Comparison of ENCODE assay signal across 17 cellular contexts in genomic region chr17:75460295-75460694, GRCh38. TPM values are rescaled to one million over a fixed set of nuclear protein-coding genes. Genes with fewer than 3 reads are reported as not detected.
A peak's percentile ranks its signal among the peaks of the same experiment; 100 is the strongest.
DNase-seq lines count a peak whose midpoint lies in the region; ATAC-seq, FAIRE-seq and TF ChIP-seq lines count a peak whose summit lies in the region.
"Had no signal": no experiment of that assay in that cellular context is flagged by ENCODE, and none has a peak within 500 bp of the region (broad histone marks: within the 10 kb centered on the region; RNA-seq: fewer than 3 reads in every experiment).

No MANE protein-coding gene starts in this region.

- H4K5ac ChIP-seq in H1 (ENCODE audit: insufficient read length, low read depth, low read length) = no peak overlapping the region

- no peak overlapping the region for H4K91ac ChIP-seq in H1 (replicated peaks; ENCODE audit: insufficient read length, low read length)
- no peak overlapping the region for H4K91ac ChIP-seq in trophoblast cell (ENCODE audit: low read depth, low read length)

- DNase-seq in HepG2 (ENCODE audit: low spot score) (no peak), right lobe of liver (no peak), H1 (ENCODE audit: low read depth in 1 of 2, low spot score in 2 of 2) (no peak), trophoblast cell (peak in 1 of 2 donors; percentile 76), C1 segment of cervical spinal cord (lab: John Stamatoyannopoulos, UW) (no peak), 8988T (no peak), medulla oblongata (ENCODE audit: extremely low spot score) (no peak)
- DNase-seq: activated CD4-positive, alpha-beta memory T cell treated with anti-CD3 and anti-CD28 coated beads for 36 hours; activated naive CD8-positive, alpha-beta T cell treated with anti-CD3 and anti-CD28 coated beads, Interleukin-2, amount 50 U/mL, for 24 hours; COR-L47; GOT3; naive thymus-derived CD8-positive, alpha-beta T cell; NCI-H1694 treated with DMSO at 0.1 percent for 48 hours; right cardiac atrium had no signal

- H4K8ac ChIP-seq in H1 (ENCODE audit: extremely low read depth, insufficient read depth, low read length) (no peak overlapping the region), trophoblast cell (ENCODE audit: low read depth, low read length) (no peak overlapping the region)

- ATAC-seq in HepG2 (no peak), right lobe of liver (no peak), HG03135 (IDR thresholded peaks at IDR 0.05; ENCODE audit: unreplicated experiment) (no peak)
- ATAC-seq: activated naive CD8-positive, alpha-beta T cell treated with anti-CD3 and anti-CD28 coated beads, Interleukin-2, amount 50 U/mL, for 24 hours; naive thymus-derived CD8-positive, alpha-beta T cell; right cardiac atrium; SK-N-SH treated with all-trans-retinoic acid at 6 μM for 48 hours had no signal

- peak overlapping the region; percentile 65 for H3K9ac ChIP-seq in HepG2 (ENCODE audit: insufficient read depth, low read depth, low read length)
- no peak overlapping the region for H3K9ac ChIP-seq in H1 (replicated peaks in 1 of 4; ENCODE audit: extremely low read depth in 1 of 4, low read depth in 3 of 4, low read length in 3 of 4)
- no peak overlapping the region for H3K9ac ChIP-seq in trophoblast cell (ENCODE audit: low read length)

- intact Hi-C loops in HepG2 (cut with micrococcal nuclease; ENCODE audit: unreplicated experiment) (no loop called here), right lobe of liver (cut with DNase I) (no loop called here)

- H4K12ac ChIP-seq in trophoblast cell (ENCODE audit: low read depth, low read length) = no peak overlapping the region

- H3K9me3 ChIP-seq in HepG2 (ENCODE audit: low read length) (no peaks in the 10 kb centered on the region), right lobe of liver (no peaks in the 10 kb centered on the region), H1 (ENCODE audit: insufficient read depth in 2 of 2, low read depth in 1 of 2, low read length in 1 of 2) (no peaks in the 10 kb centered on the region), trophoblast cell (ENCODE audit: insufficient read depth, low read depth, low read length) (no peaks in the 10 kb centered on the region)

- TF ChIP-seq CTCF in HepG2 (CRISPR knock-in tag; IDR thresholded peaks at IDR 0.05) (no peak), right lobe of liver (IDR thresholded peaks at IDR 0.05) (no peak), H1 (IDR thresholded peaks at IDR 0.05; ENCODE audit: control extremely low read depth in 1 of 3, insufficient read depth in 1 of 3, low read depth in 1 of 3, low read length in 3 of 3) (no peak)

- FAIRE-seq in HepG2 (lab: Jason Lieb, UNC) = no peak
- FAIRE-seq in H1 (lab: Jason Lieb, UNC) = no peak
- FAIRE-seq: urothelium cell line had no signal

- H3K4me1 ChIP-seq in HepG2 (ENCODE audit: insufficient read depth, low read length) = peaks cover 50% of the 10 kb centered on the region
- H3K4me1 ChIP-seq in right lobe of liver = peaks cover 0 to 21% (median 0%) of the 10 kb centered on the region in 4 donors
- peaks cover 0 to 7% (median 4%) of the 10 kb centered on the region in 4 experiments; a peak in 6 of 7 replicates for H3K4me1 ChIP-seq in H1 (replicated peaks in 1 of 4; ENCODE audit: control insufficient read depth in 3 of 4, insufficient read depth in 4 of 4, low read length in 3 of 4)
- H3K4me1 ChIP-seq in trophoblast cell (ENCODE audit: control insufficient read depth in 1 of 2, insufficient read depth in 2 of 2, low read length in 2 of 2) = peaks cover 3 to 12% of the 10 kb centered on the region in 2 experiments

- peaks cover 36% of the 10 kb centered on the region for H3K79me2 ChIP-seq in HepG2 (ENCODE audit: insufficient read depth, low read length)
- H3K79me2 ChIP-seq in H1 (ENCODE audit: control insufficient read depth in 1 of 2, insufficient read depth in 2 of 2, low read length in 2 of 2) = no peaks in the 10 kb centered on the region; a peak in 2 of 4 replicates
- peaks cover 6% of the 10 kb centered on the region for H3K79me2 ChIP-seq in trophoblast cell (ENCODE audit: control insufficient read depth, insufficient read depth, low read length, poor library complexity)

- H3K27ac ChIP-seq in HepG2 (ENCODE audit: extremely low read length, insufficient read depth, low read length) (peak overlapping the region; percentile 79), right lobe of liver (peak overlapping the region in 1 of 3 donors; percentile 16), H1 (ENCODE audit: low read depth, low read length) (no peak overlapping the region), trophoblast cell (ENCODE audit: low read depth, low read length) (peak overlapping the region; percentile 10)

- TF ChIP-seq EP300 in HepG2 (IDR thresholded peaks at IDR 0.05; ENCODE audit: low read depth in 2 of 2, low read length in 2 of 2) = no peak
- no peak for TF ChIP-seq EP300 in HepG2 (CRISPR knock-in tag; IDR thresholded peaks at IDR 0.05; ENCODE audit: borderline replicate concordance)
- TF ChIP-seq EP300 in H1 (IDR thresholded peaks at IDR 0.05; ENCODE audit: borderline replicate concordance in 1 of 2, low read depth in 2 of 2, low read length in 2 of 2) = no peak

- H3K27me3 ChIP-seq in HepG2 (ENCODE audit: control insufficient read depth in 1 of 2, insufficient read depth in 2 of 2, low read length in 2 of 2) = no peaks in the 10 kb centered on the region; a peak in 1 of 5 replicates
- no peaks in the 10 kb centered on the region for H3K27me3 ChIP-seq in right lobe of liver
- H3K27me3 ChIP-seq in H1 (replicated peaks in 1 of 4; ENCODE audit: control insufficient read depth in 3 of 4, extremely low read depth in 1 of 4, insufficient read depth in 3 of 4, low read length in 3 of 4) = no peaks in the 10 kb centered on the region
- H3K27me3 ChIP-seq in trophoblast cell (ENCODE audit: insufficient read depth, low read length) = no peaks in the 10 kb centered on the region

- H2BK120ac ChIP-seq in H1 (replicated peaks; ENCODE audit: low read depth, low read length) (no peak overlapping the region), trophoblast cell (ENCODE audit: insufficient read depth, low read length, poor library complexity) (no peak overlapping the region)

- no peak overlapping the region for H3K56ac ChIP-seq in H1 (replicated peaks; ENCODE audit: insufficient read length, low read depth, low read length)

- in situ Hi-C loops in HepG2 (cut with HindIII; ENCODE audit: extremely low pct_ligation_motif_present, low pct_unique_long_range_greater_than_20kb) = no loop called here

- no peaks in the 10 kb centered on the region for H4K20me1 ChIP-seq in HepG2 (ENCODE audit: insufficient read depth, low read length)
- peaks cover 0 to 2% of the 10 kb centered on the region in 2 experiments for H4K20me1 ChIP-seq in H1 (replicated peaks in 1 of 2; ENCODE audit: control insufficient read depth in 1 of 2, insufficient read depth in 2 of 2, low read length in 2 of 2)

- CTCF ChIA-PET in HepG2 (lab: Yijun Ruan, JAX; ENCODE audit: low intra/inter-chr PET ratio, low total read pairs) (no interaction called here), H1 (lab: Charles Lee; ENCODE audit: partially characterized antibody) (interaction anchor here (0.6 to 0.9 kb wide), 3 partner anchors 8 to 73 kb away, joined by 3 to 4 read pairs (median 3); no protein-coding TSS in a partner anchor)

- H2BK5ac ChIP-seq in H1 (ENCODE audit: low read depth, low read length) (no peak overlapping the region), trophoblast cell (ENCODE audit: low read depth, low read length, poor library complexity) (peak overlapping the region; percentile 30)

- H2BK12ac ChIP-seq in H1 (ENCODE audit: low read depth, low read length) (no peak overlapping the region), trophoblast cell (ENCODE audit: low read length) (no peak overlapping the region)

- no TSS peak for BruUV-seq in HepG2 (replicated peaks; lab: Mats Ljungman, UMichigan)

- H2BK20ac ChIP-seq in H1 (ENCODE audit: low read length) = no peak overlapping the region

- no peak overlapping the region for H3K14ac ChIP-seq in H1 (ENCODE audit: insufficient read length)
- H3K14ac ChIP-seq in trophoblast cell (ENCODE audit: low read length) = no peak overlapping the region

- peaks cover 8% of the 10 kb centered on the region for H3K23me2 ChIP-seq in H1 (ENCODE audit: low read depth, low read length)

- peaks cover 3% of the 10 kb centered on the region; the same call in 1 of the 2 replicates for H3K79me1 ChIP-seq in H1 (ENCODE audit: low read depth, low read length)
- peaks cover 14% of the 10 kb centered on the region for H3K79me1 ChIP-seq in trophoblast cell (ENCODE audit: low read length)

- H2AK5ac ChIP-seq in H1 (ENCODE audit: low read depth, low read length) (0 out of 2 replicates have a peak overlapping the region, but pooled peaks have one; percentile 65), trophoblast cell (ENCODE audit: low read length) (no peak overlapping the region)

- H3K4ac ChIP-seq in H1 (replicated peaks; ENCODE audit: insufficient read length, low read depth, low read length) (no peak overlapping the region), trophoblast cell (ENCODE audit: low read depth, low read length) (no peak overlapping the region)

- no peak for TF ChIP-seq POLR2A in HepG2 (IDR thresholded peaks at IDR 0.05; ENCODE audit: insufficient read depth in 1 of 2, low read depth in 2 of 2, low read length in 2 of 2)
- TF ChIP-seq POLR2A in right lobe of liver (IDR thresholded peaks at IDR 0.05) = no peak
- no peak for TF ChIP-seq POLR2A in H1 (IDR thresholded peaks at IDR 0.05; ENCODE audit: control extremely low read depth in 1 of 2, low read depth in 2 of 2, low read length in 2 of 2)

- TF ChIP-seq RAD21 in HepG2 (CRISPR knock-in tag; IDR thresholded peaks at IDR 0.05) = no peak
- no peak for TF ChIP-seq RAD21 in H1 (IDR thresholded peaks at IDR 0.05 in 1 of 2, conservative IDR thresholded peaks at IDR 0.05 in 1 of 2; ENCODE audit: low read depth in 2 of 2, low read length in 2 of 2)

- H2BK15ac ChIP-seq in H1 (ENCODE audit: low read length) = no peak overlapping the region

- H3K4me3 ChIP-seq in HepG2 (replicated peaks in 1 of 3; ENCODE audit: insufficient read depth in 1 of 3, low read depth in 2 of 3, low read length in 3 of 3) (peak overlapping the region in 1 of 3 experiments; percentile 51; a peak in 1 of 6 replicates), right lobe of liver (no peak overlapping the region), H1 (ENCODE audit: extremely low read depth in 1 of 4, insufficient read depth in 2 of 4, low read depth in 3 of 4, low read length in 4 of 4) (no peak overlapping the region), trophoblast cell (ENCODE audit: low read depth, low read length) (no peak overlapping the region)

- H3K4me2 ChIP-seq in HepG2 (ENCODE audit: low read depth, low read length) (peak overlapping the region; percentile 74), H1 (ENCODE audit: insufficient read depth in 1 of 2, low read depth in 2 of 2, low read length in 2 of 2) (no peak overlapping the region), trophoblast cell (ENCODE audit: low read length) (no peak overlapping the region)

- WGBS in HepG2 (ENCODE audit: low lambda C conversion rate) = 56% methylated on average over 4 of the region's 4 CpGs
- 77% methylated on average over 4 of the region's 4 CpGs for WGBS in right lobe of liver (ENCODE audit: insufficient coverage, low coverage, low lambda C conversion rate, missing lambda C conversion rate)
- WGBS in H1 (ENCODE audit: extremely low coverage in 1 of 2, insufficient coverage in 1 of 2, insufficient read length in 1 of 2, insufficient replicate concordance in 2 of 2, low coverage in 1 of 2, low lambda C conversion rate in 2 of 2, missing lambda C conversion rate in 1 of 2), 2 experiments = 88% methylated on average over 4 of the region's 4 CpGs; no CpG with 5 or more reads in 1 of the 2 experiments
- no CpG with 5 or more reads among the region's 4 CpGs for WGBS in trophoblast cell (ENCODE audit: extremely low coverage, insufficient coverage, insufficient read length)

- POLR2A ChIA-PET in HepG2 (lab: Yijun Ruan, JAX) (interaction anchor here (0.6 to 2.3 kb wide), 17 partner anchors 8 to 416 kb away, joined by 3 to 22 read pairs (median 3); partner anchors contain the start of genes GRB2, LLGL2, MIF4GD and SLC25A19), H1 (lab: Charles Lee; ENCODE audit: partially characterized antibody) (no interaction called here)

- H3K36me3 ChIP-seq in HepG2 (replicated peaks in 1 of 2; ENCODE audit: control insufficient read depth in 1 of 2, insufficient read depth in 2 of 2, low read length in 2 of 2) = no peaks in the 10 kb centered on the region
- H3K36me3 ChIP-seq in right lobe of liver = no peaks in the 10 kb centered on the region
- H3K36me3 ChIP-seq in H1 (ENCODE audit: control insufficient read depth in 2 of 4, insufficient read depth in 4 of 4, low read length in 3 of 4) = no peaks in the 10 kb centered on the region
- no peaks in the 10 kb centered on the region for H3K36me3 ChIP-seq in trophoblast cell (ENCODE audit: control insufficient read depth in 1 of 2, insufficient read depth in 2 of 2, low read length in 2 of 2)

- no peak overlapping the region for H3K23ac ChIP-seq in H1 (ENCODE audit: insufficient read length)
- no peak overlapping the region for H3K23ac ChIP-seq in trophoblast cell (ENCODE audit: low read length)

- no peak overlapping the region for H2AFZ ChIP-seq in HepG2 (ENCODE audit: low read length)
- H2AFZ ChIP-seq in H1 (ENCODE audit: low read length) = no peak overlapping the region
- H2AFZ ChIP-seq in trophoblast cell (ENCODE audit: insufficient read depth, low read length, poor library complexity) = no peak overlapping the region

- no peak overlapping the region for H3K18ac ChIP-seq in H1 (ENCODE audit: extremely low read depth, low read length)
- no peak overlapping the region for H3K18ac ChIP-seq in trophoblast cell (ENCODE audit: low read length)

RNA-seq across cellular contexts. Expression of gene TMEM94, which starts 3.9 kb away (rescaled TPM):
- total RNA-seq in HepG2 (2016; rRNA removed; fragmentation: Illumina TruSeq; extraction: Trizol) = 20.8 and 32.6 TPM in 2 replicates
- total RNA-seq in HepG2 (2016; cell fraction: cytosol; rRNA removed; fragmentation: Illumina TruSeq; extraction: Trizol; ENCODE audit: low read depth) = 26.4 and 26.9 TPM in 2 replicates
- total RNA-seq in HepG2 (2016; cell fraction: insoluble cytoplasmic fraction; rRNA removed; fragmentation: Illumina TruSeq; extraction: Trizol) = 17.2 and 32.1 TPM in 2 replicates
- total RNA-seq in HepG2 (2016; cell fraction: membrane; rRNA removed; fragmentation: Illumina TruSeq; extraction: Trizol) = 23.6 and 28.5 TPM in 2 replicates
- total RNA-seq in HepG2 (2016; cell fraction: nucleus; rRNA removed; fragmentation: Illumina TruSeq; extraction: Trizol) = 32.2 and 37.2 TPM in 2 replicates
- polyA plus RNA-seq in HepG2 (2011; rRNA removed) = 134 and 150 TPM in 2 replicates
- 37.1 and 46.4 TPM in 2 replicates for polyA plus RNA-seq in HepG2 (2011; cell fraction: cytosol; rRNA removed)
- polyA plus RNA-seq in HepG2 (2011; cell fraction: nucleus; rRNA removed) = 1,312 and 1,888 TPM in 2 replicates
- polyA plus RNA-seq in HepG2 (2012) = 125 and 137 TPM in 2 replicates
- polyA plus RNA-seq in HepG2 (2016; cell fraction: cytosol; fragmentation: Illumina TruSeq; extraction: Trizol; ENCODE audit: low read depth) = 5.0 and 5.4 TPM in 2 replicates
- 15.7 and 19.0 TPM in 2 replicates for polyA plus RNA-seq in HepG2 (2016; cell fraction: insoluble cytoplasmic fraction; fragmentation: Illumina TruSeq; extraction: Trizol; ENCODE audit: low read depth)
- 16.7 and 22.4 TPM in 2 replicates for polyA plus RNA-seq in HepG2 (2016; cell fraction: membrane; fragmentation: Illumina TruSeq; extraction: Trizol; ENCODE audit: low read depth)
- polyA plus RNA-seq in HepG2 (2016; cell fraction: nucleus; fragmentation: Illumina TruSeq; extraction: Trizol; ENCODE audit: insufficient read depth, low read depth) = 121 and 131 TPM in 2 replicates
- 36.2 and 133 TPM in 2 replicates for polyA minus RNA-seq in HepG2 (2011; rRNA and poly(A)+ RNA removed; ENCODE audit: low replicate concordance)
- polyA minus RNA-seq in HepG2 (2011; cell fraction: cytosol; rRNA and poly(A)+ RNA removed) = 52.6 and 54.1 TPM in 2 replicates
- polyA minus RNA-seq in HepG2 (2011; cell fraction: nucleus; rRNA and poly(A)+ RNA removed) = 148 and 161 TPM in 2 replicates
- 10 to 100 TPM; 24.2 to 47.1 (median 29.6) TPM for total RNA-seq in right lobe of liver
- total RNA-seq in H1 (2021; fragmentation: NEBNext Ultra II Directional; extraction: Animal tissue kit (Norgen Biotek cat#: 25700)) = 54.8 and 64.3 TPM in 2 replicates
- 69.9 and 147 TPM in 2 replicates for polyA plus RNA-seq in H1 (2011; rRNA removed)
- 40.8 TPM for polyA plus RNA-seq in H1 (2011; cell fraction: cytosol; rRNA removed)
- polyA plus RNA-seq in H1 (2011; cell fraction: nucleus; rRNA removed) = 381 TPM
- 65.6 to 77.5 TPM (median 73.0 TPM) in 4 replicates for polyA plus RNA-seq in H1 (2012, experiment 1 of 2)
- polyA plus RNA-seq in H1 (2012, experiment 2 of 2) = 62.7 TPM
- polyA plus RNA-seq in H1 (2013, experiment 1 of 2) = 65.9 TPM
- 65.6 TPM for polyA plus RNA-seq in H1 (2013, experiment 2 of 2)
- polyA minus RNA-seq in H1 (2011; rRNA and poly(A)+ RNA removed) = 42.3 and 63.6 TPM in 2 replicates
- 61.0 TPM for polyA minus RNA-seq in H1 (2011; cell fraction: cytosol; rRNA and poly(A)+ RNA removed)
- 89.8 TPM for polyA minus RNA-seq in H1 (2011; cell fraction: nucleus; rRNA and poly(A)+ RNA removed)
- polyA plus RNA-seq in trophoblast cell (2013) = 64.9 and 65.9 TPM in 2 replicates

RNA-seq across cellular contexts. Expression of gene GRB2, which starts 54.8 kb away (rescaled TPM):
- total RNA-seq in HepG2 (2016; rRNA removed; fragmentation: Illumina TruSeq; extraction: Trizol) (92.3 and 95.7 TPM in 2 replicates), right lobe of liver (10 to 100 TPM; 42.4 to 70.5 (median 53.8) TPM)
- total RNA-seq in HepG2 (2016; cell fraction: cytosol; rRNA removed; fragmentation: Illumina TruSeq; extraction: Trizol; ENCODE audit: low read depth) = 9.5 and 11.4 TPM in 2 replicates
- total RNA-seq in HepG2 (2016; cell fraction: insoluble cytoplasmic fraction; rRNA removed; fragmentation: Illumina TruSeq; extraction: Trizol) = 81.8 and 96.0 TPM in 2 replicates
- total RNA-seq in HepG2 (2016; cell fraction: membrane; rRNA removed; fragmentation: Illumina TruSeq; extraction: Trizol) = 34.4 and 43.9 TPM in 2 replicates
- 44.5 and 52.3 TPM in 2 replicates for total RNA-seq in HepG2 (2016; cell fraction: nucleus; rRNA removed; fragmentation: Illumina TruSeq; extraction: Trizol)
- polyA plus RNA-seq in HepG2 (2011; rRNA removed) (67.9 and 84.6 TPM in 2 replicates), H1 (2011; rRNA removed) (44.2 and 51.8 TPM in 2 replicates)
- polyA plus RNA-seq in HepG2 (2011; cell fraction: cytosol; rRNA removed) = 65.4 and 67.1 TPM in 2 replicates
- 28.7 and 29.6 TPM in 2 replicates for polyA plus RNA-seq in HepG2 (2011; cell fraction: nucleus; rRNA removed)
- 66.8 and 70.9 TPM in 2 replicates for polyA plus RNA-seq in HepG2 (2012)
- polyA plus RNA-seq in HepG2 (2016; cell fraction: cytosol; fragmentation: Illumina TruSeq; extraction: Trizol; ENCODE audit: low read depth) = 13.1 and 18.8 TPM in 2 replicates
- polyA plus RNA-seq in HepG2 (2016; cell fraction: insoluble cytoplasmic fraction; fragmentation: Illumina TruSeq; extraction: Trizol; ENCODE audit: low read depth) = 142 and 160 TPM in 2 replicates
- polyA plus RNA-seq in HepG2 (2016; cell fraction: membrane; fragmentation: Illumina TruSeq; extraction: Trizol; ENCODE audit: low read depth) = 28.8 and 38.8 TPM in 2 replicates
- polyA plus RNA-seq in HepG2 (2016; cell fraction: nucleus; fragmentation: Illumina TruSeq; extraction: Trizol; ENCODE audit: insufficient read depth, low read depth) = 76.0 and 89.2 TPM in 2 replicates
- polyA minus RNA-seq in HepG2 (2011; rRNA and poly(A)+ RNA removed; ENCODE audit: low replicate concordance) = 55.3 and 73.1 TPM in 2 replicates
- polyA minus RNA-seq in HepG2 (2011; cell fraction: cytosol; rRNA and poly(A)+ RNA removed) = 26.1 and 30.8 TPM in 2 replicates
- 44.4 and 46.2 TPM in 2 replicates for polyA minus RNA-seq in HepG2 (2011; cell fraction: nucleus; rRNA and poly(A)+ RNA removed)
- total RNA-seq in H1 (2021; fragmentation: NEBNext Ultra II Directional; extraction: Animal tissue kit (Norgen Biotek cat#: 25700)) = 101 and 102 TPM in 2 replicates
- polyA plus RNA-seq in H1 (2011; cell fraction: cytosol; rRNA removed) = 58.1 TPM
- polyA plus RNA-seq in H1 (2011; cell fraction: nucleus; rRNA removed) = 45.2 TPM
- polyA plus RNA-seq in H1 (2012, experiment 1 of 2) = 58.4 to 70.9 TPM (median 63.2 TPM) in 4 replicates
- 69.4 TPM for polyA plus RNA-seq in H1 (2012, experiment 2 of 2)
- polyA plus RNA-seq in H1 (2013, experiment 1 of 2) = 96.2 TPM
- polyA plus RNA-seq in H1 (2013, experiment 2 of 2) = 83.9 TPM
- polyA minus RNA-seq in H1 (2011; rRNA and poly(A)+ RNA removed) = 40.6 and 44.1 TPM in 2 replicates
- polyA minus RNA-seq in H1 (2011; cell fraction: cytosol; rRNA and poly(A)+ RNA removed) = 20.0 TPM
- polyA minus RNA-seq in H1 (2011; cell fraction: nucleus; rRNA and poly(A)+ RNA removed) = 41.5 TPM
- polyA plus RNA-seq in trophoblast cell (2013) = 120 and 126 TPM in 2 replicates

RNA-seq across cellular contexts. Expression of gene CASKIN2, which starts 55.0 kb away (rescaled TPM):
- total RNA-seq in HepG2 (2016; rRNA removed; fragmentation: Illumina TruSeq; extraction: Trizol) (5.2 and 10.6 TPM in 2 replicates), right lobe of liver (10 to 100 TPM in 4 of 6 experiments, 1 to 10 TPM in 2; 9.0 to 26.0 (median 12.0) TPM)
- 1.5 and 1.8 TPM in 2 replicates for total RNA-seq in HepG2 (2016; cell fraction: cytosol; rRNA removed; fragmentation: Illumina TruSeq; extraction: Trizol; ENCODE audit: low read depth)
- 4.9 and 7.5 TPM in 2 replicates for total RNA-seq in HepG2 (2016; cell fraction: insoluble cytoplasmic fraction; rRNA removed; fragmentation: Illumina TruSeq; extraction: Trizol)
- 3.4 and 4.1 TPM in 2 replicates for total RNA-seq in HepG2 (2016; cell fraction: membrane; rRNA removed; fragmentation: Illumina TruSeq; extraction: Trizol)
- 6.8 and 8.0 TPM in 2 replicates for total RNA-seq in HepG2 (2016; cell fraction: nucleus; rRNA removed; fragmentation: Illumina TruSeq; extraction: Trizol)
- polyA plus RNA-seq in HepG2 (2011; rRNA removed) (6.8 and 7.8 TPM in 2 replicates), H1 (2011; rRNA removed) (6.7 and 10.6 TPM in 2 replicates)
- 1.9 and 2.2 TPM in 2 replicates for polyA plus RNA-seq in HepG2 (2011; cell fraction: cytosol; rRNA removed)
- 23.6 and 26.5 TPM in 2 replicates for polyA plus RNA-seq in HepG2 (2011; cell fraction: nucleus; rRNA removed)
- 6.2 and 9.6 TPM in 2 replicates for polyA plus RNA-seq in HepG2 (2012)
- 0.61 and 0.68 TPM in 2 replicates for polyA plus RNA-seq in HepG2 (2016; cell fraction: cytosol; fragmentation: Illumina TruSeq; extraction: Trizol; ENCODE audit: low read depth)
- polyA plus RNA-seq in HepG2 (2016; cell fraction: insoluble cytoplasmic fraction; fragmentation: Illumina TruSeq; extraction: Trizol; ENCODE audit: low read depth) = 4.4 and 7.0 TPM in 2 replicates
- polyA plus RNA-seq in HepG2 (2016; cell fraction: membrane; fragmentation: Illumina TruSeq; extraction: Trizol; ENCODE audit: low read depth) = 1.6 and 1.8 TPM in 2 replicates
- polyA plus RNA-seq in HepG2 (2016; cell fraction: nucleus; fragmentation: Illumina TruSeq; extraction: Trizol; ENCODE audit: insufficient read depth, low read depth) = 16.3 and 16.6 TPM in 2 replicates
- polyA minus RNA-seq in HepG2 (2011; rRNA and poly(A)+ RNA removed; ENCODE audit: low replicate concordance) = 11.8 and 14.9 TPM in 2 replicates
- polyA minus RNA-seq in HepG2 (2011; cell fraction: cytosol; rRNA and poly(A)+ RNA removed) = 4.9 and 5.0 TPM in 2 replicates
- polyA minus RNA-seq in HepG2 (2011; cell fraction: nucleus; rRNA and poly(A)+ RNA removed) = 17.0 and 20.4 TPM in 2 replicates
- 28.9 and 32.3 TPM in 2 replicates for total RNA-seq in H1 (2021; fragmentation: NEBNext Ultra II Directional; extraction: Animal tissue kit (Norgen Biotek cat#: 25700))
- polyA plus RNA-seq in H1 (2011; cell fraction: cytosol; rRNA removed) = 6.0 TPM
- polyA plus RNA-seq in H1 (2011; cell fraction: nucleus; rRNA removed) = 36.0 TPM
- 10.0 to 15.3 TPM (median 14.4 TPM) in 4 replicates for polyA plus RNA-seq in H1 (2012, experiment 1 of 2)
- polyA plus RNA-seq in H1 (2012, experiment 2 of 2) = 12.7 TPM
- 8.6 TPM for polyA plus RNA-seq in H1 (2013, experiment 1 of 2)
- 8.0 TPM for polyA plus RNA-seq in H1 (2013, experiment 2 of 2)
- 9.0 and 13.9 TPM in 2 replicates for polyA minus RNA-seq in H1 (2011; rRNA and poly(A)+ RNA removed)
- 8.7 TPM for polyA minus RNA-seq in H1 (2011; cell fraction: cytosol; rRNA and poly(A)+ RNA removed)
- 19.4 TPM for polyA minus RNA-seq in H1 (2011; cell fraction: nucleus; rRNA and poly(A)+ RNA removed)
- polyA plus RNA-seq in trophoblast cell (2013) = 5.6 and 5.7 TPM in 2 replicates

RNA-seq across cellular contexts. Expression of gene TSEN54, which starts 56.0 kb away (rescaled TPM):
- total RNA-seq in HepG2 (2016; rRNA removed; fragmentation: Illumina TruSeq; extraction: Trizol) (43.6 and 62.9 TPM in 2 replicates), right lobe of liver (10 to 100 TPM in 4 of 6 experiments, 1 to 10 TPM in 2; 8.5 to 13.6 (median 10.2) TPM)
- total RNA-seq in HepG2 (2016; cell fraction: cytosol; rRNA removed; fragmentation: Illumina TruSeq; extraction: Trizol; ENCODE audit: low read depth) = 20.6 and 23.0 TPM in 2 replicates
- 44.0 and 64.1 TPM in 2 replicates for total RNA-seq in HepG2 (2016; cell fraction: insoluble cytoplasmic fraction; rRNA removed; fragmentation: Illumina TruSeq; extraction: Trizol)
- total RNA-seq in HepG2 (2016; cell fraction: membrane; rRNA removed; fragmentation: Illumina TruSeq; extraction: Trizol) = 44.5 and 45.0 TPM in 2 replicates
- total RNA-seq in HepG2 (2016; cell fraction: nucleus; rRNA removed; fragmentation: Illumina TruSeq; extraction: Trizol) = 39.9 and 48.4 TPM in 2 replicates
- polyA plus RNA-seq in HepG2 (2011; rRNA removed) (63.3 and 64.4 TPM in 2 replicates), H1 (2011; rRNA removed) (60.3 and 68.1 TPM in 2 replicates)
- 36.2 and 47.1 TPM in 2 replicates for polyA plus RNA-seq in HepG2 (2011; cell fraction: cytosol; rRNA removed)
- 87.7 and 89.1 TPM in 2 replicates for polyA plus RNA-seq in HepG2 (2011; cell fraction: nucleus; rRNA removed)
- polyA plus RNA-seq in HepG2 (2012) = 22.1 and 34.4 TPM in 2 replicates
- 20.4 and 20.5 TPM in 2 replicates for polyA plus RNA-seq in HepG2 (2016; cell fraction: cytosol; fragmentation: Illumina TruSeq; extraction: Trizol; ENCODE audit: low read depth)
- polyA plus RNA-seq in HepG2 (2016; cell fraction: insoluble cytoplasmic fraction; fragmentation: Illumina TruSeq; extraction: Trizol; ENCODE audit: low read depth) = 37.7 and 50.5 TPM in 2 replicates
- 30.9 and 35.9 TPM in 2 replicates for polyA plus RNA-seq in HepG2 (2016; cell fraction: membrane; fragmentation: Illumina TruSeq; extraction: Trizol; ENCODE audit: low read depth)
- 108 and 110 TPM in 2 replicates for polyA plus RNA-seq in HepG2 (2016; cell fraction: nucleus; fragmentation: Illumina TruSeq; extraction: Trizol; ENCODE audit: insufficient read depth, low read depth)
- 56.0 and 95.0 TPM in 2 replicates for polyA minus RNA-seq in HepG2 (2011; rRNA and poly(A)+ RNA removed; ENCODE audit: low replicate concordance)
- 11.3 and 14.0 TPM in 2 replicates for polyA minus RNA-seq in HepG2 (2011; cell fraction: cytosol; rRNA and poly(A)+ RNA removed)
- 13.9 and 15.5 TPM in 2 replicates for polyA minus RNA-seq in HepG2 (2011; cell fraction: nucleus; rRNA and poly(A)+ RNA removed)
- 43.6 and 44.8 TPM in 2 replicates for total RNA-seq in H1 (2021; fragmentation: NEBNext Ultra II Directional; extraction: Animal tissue kit (Norgen Biotek cat#: 25700))
- 52.7 TPM for polyA plus RNA-seq in H1 (2011; cell fraction: cytosol; rRNA removed)
- 106 TPM for polyA plus RNA-seq in H1 (2011; cell fraction: nucleus; rRNA removed)
- polyA plus RNA-seq in H1 (2012, experiment 1 of 2) = 41.4 to 67.2 TPM (median 56.3 TPM) in 4 replicates
- polyA plus RNA-seq in H1 (2012, experiment 2 of 2) = 63.3 TPM
- 32.9 TPM for polyA plus RNA-seq in H1 (2013, experiment 1 of 2)
- 29.0 TPM for polyA plus RNA-seq in H1 (2013, experiment 2 of 2)
- 35.2 and 45.8 TPM in 2 replicates for polyA minus RNA-seq in H1 (2011; rRNA and poly(A)+ RNA removed)
- 14.6 TPM for polyA minus RNA-seq in H1 (2011; cell fraction: cytosol; rRNA and poly(A)+ RNA removed)
- polyA minus RNA-seq in H1 (2011; cell fraction: nucleus; rRNA and poly(A)+ RNA removed) = 18.1 TPM
- polyA plus RNA-seq in trophoblast cell (2013) = 10.4 and 11.3 TPM in 2 replicates

Comparison
In these comparisons a context has a peak if more than half of its experiments do, and no peak if none do; other contexts are left out.
1. Of the 41 proteins assayed by ChIP-seq in both HepG2 and H1: peak only in HepG2: CEBPB; only in H1: none; in both: none; in neither: 40.